Comparison of ENCODE assay signal across 11 cellular contexts in genomic region chr13:113621498-113621897, GRCh38. TPM values are rescaled to one million over a fixed set of nuclear protein-coding genes. Genes with fewer than 3 reads are reported as not detected.
DNase-seq lines count a peak whose midpoint lies in the region; ATAC-seq and TF ChIP-seq lines count a peak whose summit lies in the region.
"Not testable (repeated sequence)": the region's sequence is repeated elsewhere in the genome, so short reads cannot be mapped to it uniquely, and the experiment has no call there.
"Had no signal": no experiment of that assay in that cellular context is flagged by ENCODE, and none has a peak within 500 bp of the region (broad histone marks: within the 10 kb centered on the region; RNA-seq: fewer than 3 reads in every experiment).

No MANE protein-coding gene starts in this region.

- TF ChIP-seq POLR2A in sigmoid colon (IDR thresholded peaks at IDR 0.05) = not testable (repeated sequence)

- dilution Hi-C loops in mammary epithelial cell (cut with HindIII; ENCODE audit: low sequenced_read_pairs) = not testable (repeated sequence)

- H2AFZ ChIP-seq in Loucy (ENCODE audit: low read length); SK-N-SH (ENCODE audit: low read depth); mammary epithelial cell (ENCODE audit: low read depth, low read length): not testable (repeated sequence)

- DNase-seq in ACHN (peak; percentile 4), ELR (ENCODE audit: low read depth) (peak; percentile 16), mammary epithelial cell (peak; percentile 2), fibroblast of villous mesenchyme (ENCODE audit: low read depth) (peak; percentile 31), lower lobe of right lung (peak; percentile 27), sigmoid colon (peak; percentile 56)
- not testable (repeated sequence) for DNase-seq in SK-N-SH

- not testable (repeated sequence) for H3K4me2 ChIP-seq in Loucy (ENCODE audit: low read depth, low read length, poor library complexity, severe bottlenecking); SK-N-SH; mammary epithelial cell (ENCODE audit: insufficient read depth, low read depth, low read length)

- H3K9ac ChIP-seq in Loucy (ENCODE audit: low read depth, low read length, poor library complexity, severe bottlenecking); SK-N-SH; mammary epithelial cell (ENCODE audit: insufficient read depth, low read length): not testable (repeated sequence)

- not testable (repeated sequence) for H3F3A ChIP-seq in Loucy (ENCODE audit: low read depth)
- H3F3A ChIP-seq in SK-N-SH (replicated peaks; ENCODE audit: insufficient read depth) = peaks cover 17% of the 10 kb centered on the region

- not testable (repeated sequence) for H3K9me2 ChIP-seq in Loucy (replicated peaks; ENCODE audit: low read depth, low read length); SK-N-SH

- BruUV-seq in mammary epithelial cell (replicated peaks; lab: Mats Ljungman, UMichigan) = not testable (repeated sequence)

- not testable (repeated sequence) for H3K79me2 ChIP-seq in Loucy (ENCODE audit: insufficient read depth, low read length)
- H3K79me2 ChIP-seq in SK-N-SH (ENCODE audit: insufficient read depth) (peaks cover 35% of the 10 kb centered on the region), mammary epithelial cell (ENCODE audit: insufficient read depth, low read length) (peaks cover 96% of the 10 kb centered on the region)

- POLR2A ChIA-PET in SK-N-SH (lab: Yijun Ruan, JAX) = not testable (repeated sequence)

- TF ChIP-seq RAD21 in SK-N-SH (IDR thresholded peaks at IDR 0.05; ENCODE audit: low read length) = peak; percentile 53

- peak; percentile 59 for TF ChIP-seq CTCF in Loucy (conservative IDR thresholded peaks at IDR 0.05; ENCODE audit: low read length)
- peak; percentile 51 for TF ChIP-seq CTCF in SK-N-SH (IDR thresholded peaks at IDR 0.05)
- peak in 1 of 2 donors; percentile 24 for TF ChIP-seq CTCF in mammary epithelial cell (conservative IDR thresholded peaks at IDR 0.05 in 1 of 2, IDR thresholded peaks at IDR 0.05 in 1 of 2; ENCODE audit: extremely low read depth in 1 of 2, insufficient read depth in 1 of 2, low read depth in 1 of 2, low read length in 2 of 2)
- peak; percentile 53 for TF ChIP-seq CTCF in fibroblast of villous mesenchyme (IDR thresholded peaks at IDR 0.05; ENCODE audit: insufficient read depth, low read depth, low read length)
- TF ChIP-seq CTCF in lower lobe of right lung (IDR thresholded peaks at IDR 0.05) = peak; percentile 25
- TF ChIP-seq CTCF in sigmoid colon (IDR thresholded peaks at IDR 0.05) = peak in 2 of 4 experiments; percentile 29 to 40

- CTCF ChIA-PET in SK-N-SH (lab: Yijun Ruan, JAX) = interaction anchor here (0.7 to 1.2 kb wide), 7 partner anchors 10 to 164 kb away, joined by 3 to 6 read pairs (median 3); no protein-coding TSS in a partner anchor
- CTCF ChIA-PET in mammary epithelial cell (lab: Charles Lee; ENCODE audit: low non-redundant PET) = not testable (repeated sequence)

- intact Hi-C loops in mammary epithelial cell (cut with micrococcal nuclease) = loop anchor here (1.0 to 2.0 kb wide), 2 partner anchors 283 to 326 kb away; no protein-coding TSS in a partner anchor
- intact Hi-C loops in lower lobe of right lung (cut with DNase I); sigmoid colon (cut with DNase I): not testable (repeated sequence)

- not testable (repeated sequence) for H4K20me1 ChIP-seq in Loucy (ENCODE audit: insufficient read depth, low read length, poor library complexity, severe bottlenecking); mammary epithelial cell (ENCODE audit: insufficient read depth, low read length)
- H4K20me1 ChIP-seq in SK-N-SH (ENCODE audit: insufficient read depth) = peaks cover 51% of the 10 kb centered on the region

- H3K36me3 ChIP-seq in Loucy (ENCODE audit: insufficient read depth, low read length); SK-N-SH (replicated peaks in 1 of 2; ENCODE audit: control insufficient read depth in 1 of 2, insufficient read depth in 2 of 2, low read length in 1 of 2): not testable (repeated sequence)
- H3K36me3 ChIP-seq in mammary epithelial cell (ENCODE audit: insufficient read depth, low read length) = peaks cover 18% of the 10 kb centered on the region
- peaks cover 10% of the 10 kb centered on the region for H3K36me3 ChIP-seq in lower lobe of right lung
- H3K36me3 ChIP-seq in sigmoid colon = peaks cover 0 to 20% (median 7%) of the 10 kb centered on the region in 4 donors

- not testable (repeated sequence) for H3K4me3 ChIP-seq in Loucy (ENCODE audit: low read length, poor library complexity, severe bottlenecking); SK-N-SH (ENCODE audit: low read depth in 2 of 2, low read length in 1 of 2); mammary epithelial cell (replicated peaks in 1 of 3; ENCODE audit: insufficient read depth in 1 of 3, low read depth in 2 of 3, low read length in 3 of 3); fibroblast of villous mesenchyme (ENCODE audit: low read depth, low read length); lower lobe of right lung; sigmoid colon

- 86% methylated on average over 13 of the region's 13 CpGs for WGBS in SK-N-SH (ENCODE audit: low lambda C conversion rate)
- WGBS in mammary epithelial cell (ENCODE audit: low coverage, missing lambda C conversion rate) = 93% methylated on average over 12 of the region's 13 CpGs
- 89 to 94% methylated on average over 13 of the region's 13 CpGs for WGBS in sigmoid colon, 2 donors

- not testable (repeated sequence) for H3K9me3 ChIP-seq in Loucy (ENCODE audit: insufficient read depth, low read depth, low read length); SK-N-SH; mammary epithelial cell (replicated peaks; ENCODE audit: insufficient read depth, low read length); lower lobe of right lung; sigmoid colon

- not testable (repeated sequence) for H3K27me3 ChIP-seq in Loucy (ENCODE audit: insufficient read depth, low read length, poor library complexity, severe bottlenecking); SK-N-SH (ENCODE audit: insufficient read depth); mammary epithelial cell (ENCODE audit: insufficient read depth, low read length); lower lobe of right lung (ENCODE audit: low read depth); sigmoid colon

- H3K4me1 ChIP-seq in Loucy (ENCODE audit: insufficient read depth, low read length, poor library complexity, severe bottlenecking); mammary epithelial cell (ENCODE audit: insufficient read depth, low read length); lower lobe of right lung; sigmoid colon: not testable (repeated sequence)
- H3K4me1 ChIP-seq in SK-N-SH (ENCODE audit: control insufficient read depth in 1 of 2, insufficient read depth in 2 of 2, low read depth in 1 of 2, low read length in 1 of 2) = peaks cover 10 to 15% of the 10 kb centered on the region in 2 experiments; a peak in 3 of 4 replicates

- H3K27ac ChIP-seq in SK-N-SH (ENCODE audit: low read depth in 2 of 2, low read length in 1 of 2); mammary epithelial cell (ENCODE audit: insufficient read depth, low read depth, low read length); lower lobe of right lung; sigmoid colon: not testable (repeated sequence)

- in situ Hi-C loops in ACHN (cut with HindIII; ENCODE audit: low pct_ligation_motif_present, low pct_unique_long_range_greater_than_20kb, low sequenced_read_pairs); mammary epithelial cell (cut with MboI; ENCODE audit: low sequenced_read_pairs in 2 of 2): not testable (repeated sequence)

- TF ChIP-seq EP300 in SK-N-SH (IDR thresholded peaks at IDR 0.05; ENCODE audit: borderline replicate concordance in 1 of 2, low read depth in 1 of 2, low read length in 1 of 2); sigmoid colon (IDR thresholded peaks at IDR 0.05): not testable (repeated sequence)

- ATAC-seq in lower lobe of right lung = not testable (repeated sequence)

TF ChIP-seq in SK-N-SH, 30 proteins besides CTCF, POLR2A, EP300 and RAD21:
- peak; percentile 16; the same call in 1 of the 2 replicates for TF ChIP-seq SMC3 (IDR thresholded peaks at IDR 0.05; ENCODE audit: low read depth, low read length)

RNA-seq across cellular contexts. Expression of gene ATP4B, which starts 36.5 kb away (rescaled TPM):
- polyA plus RNA-seq in SK-N-SH (2012; rRNA removed) (not detected in 2 replicates), mammary epithelial cell (not detected), sigmoid colon (not detected)
- polyA plus RNA-seq in SK-N-SH (2012; cell fraction: cytosol; rRNA removed) = not detected in 2 replicates
- polyA plus RNA-seq in SK-N-SH (2012; cell fraction: nucleus; rRNA removed) = not detected in 2 replicates
- total RNA-seq in mammary epithelial cell (not detected), fibroblast of villous mesenchyme (not detected in 2 replicates), lower lobe of right lung (not detected), sigmoid colon (not detected)
- polyA minus RNA-seq in mammary epithelial cell = not detected
- total RNA-seq: activated T-helper 17 cell treated with anti-CD3 and anti-CD28 coated beads, Interleukin-2, amount 50 U/mL, for 72 hours; left colon; naive thymus-derived CD4-positive, alpha-beta T cell had no signal
- polyA plus RNA-seq: naive thymus-derived CD4-positive, alpha-beta T cell had no signal

RNA-seq across cellular contexts. Expression of gene TFDP1, which starts 36.9 kb away (rescaled TPM):
- polyA plus RNA-seq in SK-N-SH (2012; rRNA removed) (61.4 and 76.7 TPM in 2 replicates), mammary epithelial cell (136 TPM), sigmoid colon (10 to 100 TPM; 40.2 to 57.1 (median 54.6) TPM)
- polyA plus RNA-seq in SK-N-SH (2012; cell fraction: cytosol; rRNA removed) = 84.0 and 86.0 TPM in 2 replicates
- 70.1 and 82.8 TPM in 2 replicates for polyA plus RNA-seq in SK-N-SH (2012; cell fraction: nucleus; rRNA removed)
- total RNA-seq in mammary epithelial cell (100 to 1,000 TPM in 1 of 2 donors, 10 to 100 TPM in 1; 57.8 to 115 TPM), fibroblast of villous mesenchyme (49.6 and 83.8 TPM in 2 replicates), lower lobe of right lung (47.0 TPM), sigmoid colon (10 to 100 TPM; 26.5 to 46.0 (median 33.8) TPM)
- 112 TPM for polyA minus RNA-seq in mammary epithelial cell

RNA-seq across cellular contexts. Expression of gene GRK1, which starts 45.5 kb away (rescaled TPM):
- 0.08 and 0.12 TPM in 2 replicates for polyA plus RNA-seq in SK-N-SH (2012; rRNA removed)
- 0.01 TPM in 2 replicates for polyA plus RNA-seq in SK-N-SH (2012; cell fraction: cytosol; rRNA removed)
- 0.14 and 0.21 TPM in 2 replicates for polyA plus RNA-seq in SK-N-SH (2012; cell fraction: nucleus; rRNA removed)
- under 1 TPM in 1 of 2 donors, not detected in 1; 0.50 TPM for total RNA-seq in mammary epithelial cell
- not detected for polyA plus RNA-seq in mammary epithelial cell
- not detected for polyA minus RNA-seq in mammary epithelial cell
- not detected in 2 replicates for total RNA-seq in fibroblast of villous mesenchyme
- not detected for total RNA-seq in lower lobe of right lung
- total RNA-seq in sigmoid colon = under 1 TPM in 1 of 4 donors, not detected in 3; 0.28 TPM
- polyA plus RNA-seq in sigmoid colon = under 1 TPM in 1 of 3 donors, not detected in 2; 0.10 TPM
- total RNA-seq: naive thymus-derived CD4-positive, alpha-beta T cell had no signal
- polyA plus RNA-seq: naive thymus-derived CD4-positive, alpha-beta T cell had no signal
